In the genomic region with DNA sequence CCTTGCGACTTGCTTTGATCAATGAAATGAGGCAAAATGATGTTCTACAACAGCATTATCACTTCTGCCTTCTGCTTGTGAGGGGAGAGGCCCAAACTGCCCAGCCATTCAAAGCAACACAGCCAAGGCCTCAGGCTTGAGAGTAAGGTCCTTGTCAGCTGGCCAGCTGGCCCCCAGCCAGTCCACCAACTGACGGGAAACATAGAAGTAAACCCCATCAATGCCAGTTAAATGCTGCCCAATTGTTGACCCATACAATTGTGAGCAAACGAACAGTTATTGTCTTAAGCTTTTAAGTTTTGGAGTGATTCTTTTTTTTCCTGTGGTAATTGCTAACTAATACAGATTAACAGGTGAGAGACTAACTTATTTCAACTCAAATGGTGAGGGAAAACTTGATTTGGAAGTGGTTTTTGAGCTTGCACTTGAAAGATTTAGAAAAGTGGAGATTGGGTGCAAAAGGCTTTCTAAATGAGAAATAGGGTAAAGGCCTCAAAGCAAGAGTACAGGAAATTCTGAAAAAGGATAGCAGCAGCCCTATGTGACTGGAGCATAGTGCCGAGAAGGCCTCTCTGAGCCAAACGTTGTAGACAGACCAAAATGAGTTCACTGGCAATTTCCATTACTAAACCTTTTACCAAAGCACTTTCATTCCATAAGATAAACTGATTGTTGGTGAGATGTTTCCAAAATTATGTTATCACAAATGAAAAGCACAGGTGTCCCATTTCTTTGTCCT, we compare ENCODE assay signal across 9 cellular contexts.
DNase-seq lines count a peak whose midpoint lies in the region; TF ChIP-seq lines count a peak whose summit lies in the region.
"Had no signal": no experiment of that assay in that cellular context is flagged by ENCODE, and none has a peak within 500 bp of the region (broad histone marks: within the 10 kb centered on the region; RNA-seq: fewer than 3 reads in every experiment).

No MANE protein-coding gene starts in this region.

- peak; percentile 14 for DNase-seq in NCI-H446 treated with DMSO at 0.1 percent for 48 hours (lab: John Stamatoyannopoulos, UW)
- DNase-seq in endodermal cell = no peak
- DNase-seq in lung microvascular endothelial cell (ENCODE audit: low read depth in 2 of 2) = peak; percentile 37 to 41
- no peak for DNase-seq in NCI-H1436 (lab: John Stamatoyannopoulos, UW)
- no peak for DNase-seq in NCI-H524 (lab: John Stamatoyannopoulos, UW)
- no peak for DNase-seq in superior temporal gyrus (ENCODE audit: extremely low spot score)
- no peak for DNase-seq in type B pancreatic cell (ENCODE audit: extremely low spot score, unreplicated experiment)
- DNase-seq: MM.1S had no signal

- no peak overlapping the region for H3K9ac ChIP-seq in endodermal cell (ENCODE audit: extremely low read depth, low read length, poor library complexity, severe bottlenecking)

- H3K4me1 Mint-ChIP-seq in endodermal cell (peaks cover 19% of the 10 kb centered on the region), type B pancreatic cell (ENCODE audit: unreplicated experiment) (no peaks in the 10 kb centered on the region)

- H3K9me3 Mint-ChIP-seq in endodermal cell (peaks cover 8% of the 10 kb centered on the region), type B pancreatic cell (peaks cover 6% of the 10 kb centered on the region)

- 94% methylated on average over 5 of the region's 5 CpGs; no CpG with 5 or more reads in 1 of the 2 experiments for WGBS in endodermal cell (ENCODE audit: insufficient coverage in 1 of 2, insufficient read length in 1 of 2), 2 experiments

- no peaks in the 10 kb centered on the region for H3K27me3 ChIP-seq in endodermal cell (ENCODE audit: control insufficient read depth, insufficient read depth, low read length, poor library complexity, severe bottlenecking)

- H3K4me3 ChIP-seq in endodermal cell (ENCODE audit: low read length) = no peak overlapping the region

- H3K27ac ChIP-seq in 22Rv1 (peak overlapping the region; percentile 43), endodermal cell (ENCODE audit: low read depth, low read length) (no peak overlapping the region)

- no peak for TF ChIP-seq CTCF in 22Rv1 (IDR thresholded peaks at IDR 0.05)
- TF ChIP-seq CTCF in endodermal cell (conservative IDR thresholded peaks at IDR 0.05) = no peak
- TF ChIP-seq CTCF in type B pancreatic cell (conservative IDR thresholded peaks at IDR 0.05) = no peak

- H3K27ac Mint-ChIP-seq in endodermal cell (peak overlapping the region; percentile 22), type B pancreatic cell (no peak overlapping the region)

- H3K36me3 Mint-ChIP-seq in endodermal cell (ENCODE audit: low read depth) = no peaks in the 10 kb centered on the region
- no peaks in the 10 kb centered on the region for H3K36me3 Mint-ChIP-seq in type B pancreatic cell

- no peaks in the 10 kb centered on the region for H3K4me1 ChIP-seq in endodermal cell (ENCODE audit: control insufficient read depth, insufficient read depth, low read length)

- peaks cover 6% of the 10 kb centered on the region for H3K9me3 ChIP-seq in endodermal cell (ENCODE audit: control insufficient read depth, low read length)

- no peak overlapping the region for H3K4me3 Mint-ChIP-seq in endodermal cell
- no peak overlapping the region for H3K4me3 Mint-ChIP-seq in type B pancreatic cell

- peaks cover 5% of the 10 kb centered on the region for H3K27me3 Mint-ChIP-seq in endodermal cell (ENCODE audit: insufficient read depth)
- peaks cover 3% of the 10 kb centered on the region for H3K27me3 Mint-ChIP-seq in type B pancreatic cell

- H3K36me3 ChIP-seq in endodermal cell (ENCODE audit: control insufficient read depth, insufficient read depth, low read length) = no peaks in the 10 kb centered on the region

Comparison
In these comparisons a context has a peak if more than half of its experiments do, and no peak if none do; other contexts are left out.
1. DNase-seq: peak in NCI-H446 treated with DMSO at 0.1 percent for 48 hours (single experiment) and lung microvascular endothelial cell (2 of 2); none in endodermal cell (single experiment), NCI-H1436 (single experiment), NCI-H524 (0 of 2), superior temporal gyrus (single experiment) and type B pancreatic cell (single experiment).